In the genomic region with DNA sequence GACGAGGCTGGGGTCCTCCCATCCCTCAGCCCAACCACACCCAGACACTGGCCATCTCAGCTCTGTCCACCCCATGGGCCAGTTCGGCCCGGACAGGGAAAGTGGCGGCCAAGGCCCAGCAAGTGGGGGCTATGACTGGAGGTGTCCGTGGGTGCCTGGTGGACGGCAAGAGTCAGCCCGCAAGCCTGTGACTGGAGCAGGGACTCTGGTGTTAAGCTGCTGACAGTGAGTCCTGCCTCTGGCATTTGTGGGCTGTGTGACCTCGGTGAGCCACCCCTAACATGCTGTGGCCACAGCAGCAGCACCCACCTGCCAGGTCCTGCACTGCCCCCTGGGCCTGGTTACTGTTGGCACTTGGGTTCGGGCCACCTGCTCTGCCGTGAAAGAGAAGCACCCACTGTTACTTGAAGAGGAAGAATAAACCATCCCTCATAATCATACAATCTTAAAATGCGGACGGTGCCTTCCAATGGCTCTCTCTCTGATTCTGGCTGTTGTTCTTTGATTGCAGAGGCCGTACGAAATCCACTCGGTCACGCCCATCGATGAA, we compare ENCODE assay signal across 1 cellular context.
TF ChIP-seq lines count a peak whose summit lies in the region.

No MANE protein-coding gene starts in this region.

TF ChIP-seq in K562, 482 proteins besides CTCF, POLR2A, EP300 and RAD21 (continued from another document):
- TF ChIP-seq, protein P1, sequence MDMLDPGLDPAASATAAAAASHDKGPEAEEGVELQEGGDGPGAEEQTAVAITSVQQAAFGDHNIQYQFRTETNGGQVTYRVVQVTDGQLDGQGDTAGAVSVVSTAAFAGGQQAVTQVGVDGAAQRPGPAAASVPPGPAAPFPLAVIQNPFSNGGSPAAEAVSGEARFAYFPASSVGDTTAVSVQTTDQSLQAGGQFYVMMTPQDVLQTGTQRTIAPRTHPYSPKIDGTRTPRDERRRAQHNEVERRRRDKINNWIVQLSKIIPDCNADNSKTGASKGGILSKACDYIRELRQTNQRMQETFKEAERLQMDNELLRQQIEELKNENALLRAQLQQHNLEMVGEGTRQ (CRISPR knock-in tag; IDR thresholded peaks at IDR 0.05), result 0 out of 2 replicates have a peak, but pooled peaks have one; percentile 4
- TF ChIP-seq ILK (tag; IDR thresholded peaks at IDR 0.05; ENCODE audit: borderline replicate concordance, low read depth) (no peak), PYGO2 (tag; IDR thresholded peaks at IDR 0.05) (no peak), GTF2F1 (IDR thresholded peaks at IDR 0.05; ENCODE audit: low read depth, low read length) (no peak), CAMTA2 (CRISPR knock-in tag; conservative IDR thresholded peaks at IDR 0.05) (no peak)
